Comparison of ENCODE assay signal across 9 cellular contexts in the genomic region with DNA sequence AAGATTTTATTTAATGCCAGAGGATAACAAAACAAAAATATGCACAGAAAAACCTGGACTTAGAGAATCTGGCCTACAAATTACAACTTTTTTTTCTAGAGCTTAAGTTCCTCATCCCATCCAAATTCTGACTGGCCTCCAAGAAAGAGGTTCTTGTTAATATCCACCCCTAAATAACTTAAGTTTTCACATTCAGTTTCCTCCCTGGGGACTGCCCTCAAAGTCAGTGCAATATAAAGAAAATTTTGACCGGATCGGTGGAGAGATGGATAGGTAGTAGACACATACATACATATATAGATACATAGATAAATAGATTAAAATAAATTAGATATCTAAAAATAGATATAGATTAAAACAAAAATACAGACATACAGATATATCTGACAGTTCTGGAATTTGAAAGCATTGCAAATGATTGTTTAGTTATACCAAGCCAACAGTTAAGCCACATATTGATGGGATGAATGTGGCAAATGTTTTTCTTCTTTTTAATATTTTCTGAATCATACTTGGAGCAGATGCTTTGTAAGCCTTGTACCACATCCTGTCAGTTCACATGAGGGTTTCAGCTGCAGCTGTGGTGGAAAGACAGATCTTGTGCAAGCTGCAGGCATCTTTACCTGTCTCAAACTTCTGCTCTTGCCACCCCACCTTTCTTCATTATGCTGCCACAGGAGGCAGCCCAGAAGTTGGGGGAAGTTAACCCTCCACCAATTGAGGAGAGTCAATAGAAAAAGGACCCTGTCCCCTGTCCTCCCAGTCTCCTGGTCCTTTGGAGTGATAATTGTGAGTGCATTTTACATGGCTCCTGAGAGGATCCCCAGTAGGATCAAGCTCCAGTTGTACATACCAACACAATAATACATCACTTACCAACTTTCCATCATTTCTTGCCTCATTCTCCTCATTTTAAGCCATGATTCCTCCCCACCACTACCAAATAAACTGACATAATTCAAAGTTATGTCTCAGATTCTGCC. TPM values are rescaled to one million over a fixed set of nuclear protein-coding genes. Genes with fewer than 3 reads are reported as not detected.
DNase-seq lines count a peak whose midpoint lies in the region; ATAC-seq, FAIRE-seq and TF ChIP-seq lines count a peak whose summit lies in the region.
"Had no signal": no experiment of that assay in that cellular context is flagged by ENCODE, and none has a peak within 500 bp of the region (broad histone marks: within the 10 kb centered on the region; RNA-seq: fewer than 3 reads in every experiment).

No MANE protein-coding gene starts in this region.

- no peaks in the 10 kb centered on the region for H3K36me3 Mint-ChIP-seq in T-cell
- no peaks in the 10 kb centered on the region for H3K36me3 Mint-ChIP-seq in GM23338 (ENCODE audit: low read depth)

- H4K20me1 ChIP-seq in GM23338 (replicated peaks; ENCODE audit: insufficient read depth), result no peaks in the 10 kb centered on the region

- DNase-seq in T-cell, result peak; percentile 24 to 72 (median 53)
- peak; percentile 70 for DNase-seq in bronchial epithelial cell (ENCODE audit: low read depth)
- peak; percentile 48 for DNase-seq in stimulated activated naive CD4-positive, alpha-beta T cell treated with Interleukin-2 at 50 U/mL for 16 hours (lab: John Stamatoyannopoulos, UW)
- no peak for DNase-seq in germinal center (ENCODE audit: low spot score)
- DNase-seq in GM23338 (ENCODE audit: low spot score), result no peak
- no peak for DNase-seq in NCI-H345 treated with DMSO at 0.1 percent for 48 hours (lab: John Stamatoyannopoulos, UW; ENCODE audit: unreplicated experiment)

- no peak for TF ChIP-seq CTCF in bronchial epithelial cell (IDR thresholded peaks at IDR 0.05; ENCODE audit: insufficient read depth, low read length, severe bottlenecking)
- TF ChIP-seq CTCF in GM23338 (conservative IDR thresholded peaks at IDR 0.05; ENCODE audit: low read depth in 2 of 2), result no peak

- H3K27me3 Mint-ChIP-seq in T-cell (no peaks in the 10 kb centered on the region), GM23338 (ENCODE audit: insufficient read depth, low read depth, poor library complexity) (no peaks in the 10 kb centered on the region)

- no peak overlapping the region for H2AFZ ChIP-seq in GM23338

- H3K27ac ChIP-seq in GM23338 (ENCODE audit: low read depth), result no peak overlapping the region
- H3K27ac ChIP-seq: SK-N-MC had no signal

- CTCF ChIA-PET in T-cell (lab: Charles Lee), result interaction anchor here (0.5 to 4.4 kb wide), 5 partner anchors 12 to 44 kb away, joined by 3 to 34 read pairs (median 4); no protein-coding TSS in a partner anchor

- peak; percentile 97 for ATAC-seq in GM18861 (IDR thresholded peaks at IDR 0.05; ENCODE audit: unreplicated experiment)
- peak; percentile 97 for ATAC-seq in HG02973 (IDR thresholded peaks at IDR 0.05; ENCODE audit: unreplicated experiment)
- ATAC-seq in T-cell (replicated peaks in 1 of 4), result peak; percentile 99 to 100 (median 100)
- ATAC-seq in GM23338, result no peak

- no peaks in the 10 kb centered on the region for H3K4me1 ChIP-seq in GM23338 (ENCODE audit: insufficient read depth)

- peak overlapping the region in 2 of 3 donors; percentile 0 to 2 for H3K4me3 Mint-ChIP-seq in T-cell
- H3K4me3 Mint-ChIP-seq in GM23338, result no peak overlapping the region

- H3K36me3 ChIP-seq in bronchial epithelial cell (ENCODE audit: control insufficient read depth, insufficient read depth, low read length) (no peaks in the 10 kb centered on the region), GM23338 (ENCODE audit: insufficient read depth) (no peaks in the 10 kb centered on the region)

- peak overlapping the region; percentile 95 to 96 for H3K27ac Mint-ChIP-seq in T-cell
- no peak overlapping the region for H3K27ac Mint-ChIP-seq in GM23338

- H3K79me2 ChIP-seq in GM23338 (replicated peaks; ENCODE audit: insufficient read depth), result no peaks in the 10 kb centered on the region

- H3K9me3 Mint-ChIP-seq in T-cell, result peaks cover 0 to 4% (median 0%) of the 10 kb centered on the region in 3 donors
- H3K9me3 Mint-ChIP-seq in GM23338, result no peaks in the 10 kb centered on the region

- peaks cover 49 to 62% (median 56%) of the 10 kb centered on the region in 3 donors for H3K4me1 Mint-ChIP-seq in T-cell
- H3K4me1 Mint-ChIP-seq in GM23338, result no peaks in the 10 kb centered on the region

- H3F3A ChIP-seq in GM23338 (replicated peaks; ENCODE audit: low read depth), result no peaks in the 10 kb centered on the region

- H3K4me2 ChIP-seq in GM23338, result no peak overlapping the region

- no peaks in the 10 kb centered on the region for H3K27me3 ChIP-seq in bronchial epithelial cell (ENCODE audit: control insufficient read depth, insufficient read depth, low read length)
- H3K27me3 ChIP-seq in GM23338 (ENCODE audit: insufficient read depth), result no peaks in the 10 kb centered on the region

- no peak overlapping the region for H3K4me3 ChIP-seq in bronchial epithelial cell (ENCODE audit: low read depth, low read length)
- H3K4me3 ChIP-seq in GM23338, result no peak overlapping the region
- H3K4me3 ChIP-seq: SK-N-MC had no signal

- POLR2A ChIA-PET in T-cell (lab: Charles Lee), result interaction anchor here (0.8 to 1.0 kb wide), 2 partner anchors 13 kb away, joined by 4 read pairs; no protein-coding TSS in a partner anchor

- H3K9me2 ChIP-seq in GM23338 (ENCODE audit: insufficient read depth), result no peaks in the 10 kb centered on the region; the same call in 1 of the 2 replicates

- no peak for FAIRE-seq in bronchial epithelial cell (lab: Jason Lieb, UNC)

TF ChIP-seq in GM23338, 12 proteins besides CTCF, POLR2A, EP300 and RAD21 (continues in another document):
- TF ChIP-seq, protein P1, sequence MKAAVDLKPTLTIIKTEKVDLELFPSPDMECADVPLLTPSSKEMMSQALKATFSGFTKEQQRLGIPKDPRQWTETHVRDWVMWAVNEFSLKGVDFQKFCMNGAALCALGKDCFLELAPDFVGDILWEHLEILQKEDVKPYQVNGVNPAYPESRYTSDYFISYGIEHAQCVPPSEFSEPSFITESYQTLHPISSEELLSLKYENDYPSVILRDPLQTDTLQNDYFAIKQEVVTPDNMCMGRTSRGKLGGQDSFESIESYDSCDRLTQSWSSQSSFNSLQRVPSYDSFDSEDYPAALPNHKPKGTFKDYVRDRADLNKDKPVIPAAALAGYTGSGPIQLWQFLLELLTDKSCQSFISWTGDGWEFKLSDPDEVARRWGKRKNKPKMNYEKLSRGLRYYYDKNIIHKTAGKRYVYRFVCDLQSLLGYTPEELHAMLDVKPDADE (IDR thresholded peaks at IDR 0.05), result no peak
- no peak for TF ChIP-seq STAT1 (IDR thresholded peaks at IDR 0.05; ENCODE audit: unreplicated experiment)

RNA-seq across cellular contexts. Expression of a gene that starts 58.5 kb away (rescaled TPM):
- total RNA-seq in T-cell (10 to 100 TPM; 10.5 to 18.7 (median 14.1) TPM), bronchial epithelial cell (0.26 and 0.53 TPM in 2 replicates)
- total RNA-seq in GM23338 (2014; rRNA removed; shearing (Covaris generic)), result not detected in 2 replicates
- polyA plus RNA-seq in GM23338 (2016; fragmentation: Nextera tagmentation; extraction: Ambion mirVana), result 0.16 TPM in 1 of 2 replicates, not detected in the other

Comparison
In these comparisons a context has a peak if more than half of its experiments do, and no peak if none do; other contexts are left out.
1. DNase-seq: peak in T-cell (34 of 34), bronchial epithelial cell (single experiment) and stimulated activated naive CD4-positive, alpha-beta T cell treated with Interleukin-2 at 50 U/mL for 16 hours (single experiment); none in germinal center (single experiment), GM23338 (single experiment) and NCI-H345 treated with DMSO at 0.1 percent for 48 hours (single experiment).